Comparison of ENCODE assay signal across 28 cellular contexts in genomic region chr11:120305286-120305685, GRCh38. TPM values are rescaled to one million over a fixed set of nuclear protein-coding genes. Genes with fewer than 3 reads are reported as not detected.
A peak's percentile ranks its signal among the peaks of the same experiment; 100 is the strongest.
DNase-seq lines count a peak whose midpoint lies in the region; ATAC-seq, FAIRE-seq and TF ChIP-seq lines count a peak whose summit lies in the region.
"Had no signal": no experiment of that assay in that cellular context is flagged by ENCODE, and none has a peak within 500 bp of the region (broad histone marks: within the 10 kb centered on the region; RNA-seq: fewer than 3 reads in every experiment).

No MANE protein-coding gene starts in this region.

- no peak overlapping the region for H3K4me3 Mint-ChIP-seq in type B pancreatic cell
- H3K4me3 Mint-ChIP-seq: activated CD4-positive, alpha-beta T cell treated with anti-CD3 and anti-CD28 coated beads, Interleukin-2, amount 10 ng/mL, durations not matched to agents 7 days and 5 days; activated CD8-positive, alpha-beta memory T cell treated with anti-CD3 and anti-CD28 coated beads, Interleukin-2, amount 10 ng/mL, durations not matched to agents 7 days and 5 days; activated T-cell treated with anti-CD3 and anti-CD28 coated beads, Interleukin-2, amount 50 U/mL, for 72 hours; brain; memory B cell; stimulated activated memory B cell treated with anti-CD40 and anti-IgM and Interleukin-4, amounts not matched to agents 10 μg/mL and 1 μg/mL and 100 μg/mL, for 72 hours; T-helper 2 cell treated with Interferon-gamma antibody and Interleukin-4, amounts not matched to agents 5 μg/mL and 100 μg/mL, for 36 hours had no signal

- peak overlapping the region; percentile 77; the same call in 1 of the 2 replicates for H3K4ac ChIP-seq in IMR-90 (ENCODE audit: low read depth, low read length)

- peak; percentile 85 for FAIRE-seq in keratinocyte (lab: Jason Lieb, UNC)
- FAIRE-seq in pancreas (lab: Jason Lieb, UNC): no peak
- FAIRE-seq: D721Med, frontal cortex had no signal

- 0 out of 2 replicates have a peak overlapping the region, but pooled peaks have one; percentile 15 for H3K14ac ChIP-seq in IMR-90 (replicated peaks; ENCODE audit: low read depth, low read length)

- no peaks in the 10 kb centered on the region for H3K36me3 ChIP-seq in IMR-90 (ENCODE audit: control insufficient read depth, insufficient read depth, low read length)
- H3K36me3 ChIP-seq in breast epithelium: no peaks in the 10 kb centered on the region
- no peaks in the 10 kb centered on the region for H3K36me3 ChIP-seq in keratinocyte (ENCODE audit: control insufficient read depth in 2 of 2, extremely low read depth in 1 of 2, insufficient read depth in 2 of 2, low read length in 2 of 2)
- no peaks in the 10 kb centered on the region for H3K36me3 ChIP-seq in pancreas
- H3K36me3 ChIP-seq: sigmoid colon, uterus had no signal

- H3K18ac ChIP-seq in IMR-90 (ENCODE audit: low read depth, low read length): no peak overlapping the region

- H3K27me3 Mint-ChIP-seq in type B pancreatic cell: peaks cover 3% of the 10 kb centered on the region

- H4K91ac ChIP-seq in IMR-90 (ENCODE audit: insufficient read depth, low read depth, low read length): peak overlapping the region; percentile 10; the same call in 1 of the 2 replicates

- CTCF ChIA-PET in IMR-90 (lab: Yijun Ruan, JAX): no interaction called here

- TF ChIP-seq POLR2A in IMR-90 (IDR thresholded peaks at IDR 0.05; ENCODE audit: low read depth, low read length) (no peak), breast epithelium (IDR thresholded peaks at IDR 0.05) (no peak)

- BruUV-seq in IMR-90 (replicated peaks; lab: Mats Ljungman, UMichigan): no TSS peak

- peak overlapping the region; percentile 34 for H2AK9ac ChIP-seq in IMR-90 (replicated peaks; ENCODE audit: low read depth, low read length, poor library complexity)

- peaks cover 22% of the 10 kb centered on the region; the same call in 1 of the 2 replicates for H3K9me1 ChIP-seq in IMR-90 (ENCODE audit: insufficient read depth, low read length)
- H3K9me1 ChIP-seq in keratinocyte (ENCODE audit: control insufficient read depth, extremely low read depth, insufficient read depth, low read length): no peaks in the 10 kb centered on the region

- no peak overlapping the region for H3K9ac ChIP-seq in IMR-90 (ENCODE audit: low read depth, low read length)
- no peak overlapping the region for H3K9ac ChIP-seq in keratinocyte (ENCODE audit: control insufficient read depth, extremely low read depth, insufficient read depth, low read length)

- H2AFZ ChIP-seq in IMR-90 (replicated peaks; ENCODE audit: low read length, poor library complexity): peak overlapping the region; percentile 51
- H2AFZ ChIP-seq in keratinocyte (ENCODE audit: control insufficient read depth, low read length): peak overlapping the region; percentile 21

- H3K4me2 ChIP-seq in IMR-90 (ENCODE audit: low read depth, low read length): no peak overlapping the region
- peak overlapping the region; percentile 34 for H3K4me2 ChIP-seq in keratinocyte (ENCODE audit: control insufficient read depth, extremely low read depth, insufficient read depth, low read depth, low read length)

- peak overlapping the region; percentile 65 for H2AK5ac ChIP-seq in IMR-90 (ENCODE audit: low read depth, low read length)

- H4K20me1 ChIP-seq in IMR-90 (ENCODE audit: insufficient read depth, low read length): no peaks in the 10 kb centered on the region
- no peaks in the 10 kb centered on the region for H4K20me1 ChIP-seq in keratinocyte (ENCODE audit: control insufficient read depth, extremely low read depth, insufficient read depth, low read length)

- DNase-seq in IMR-90 (no peak), breast epithelium (ENCODE audit: low spot score in 2 of 2) (no peak), keratinocyte (ENCODE audit: low read depth, low spot score) (no peak), type B pancreatic cell (ENCODE audit: extremely low spot score, unreplicated experiment) (no peak), SKM-1 (lab: John Stamatoyannopoulos, UW; ENCODE audit: unreplicated experiment) (no peak), pancreas (no peak)
- DNase-seq in effector CD8-positive, alpha-beta T cell (lab: John Stamatoyannopoulos, UW): no peak
- DNase-seq: activated CD4-positive, alpha-beta T cell treated with anti-CD3 and anti-CD28 coated beads, Interleukin-2, amount 10 ng/mL, durations not matched to agents 7 days and 5 days; activated CD8-positive, alpha-beta memory T cell treated with anti-CD3 and anti-CD28 coated beads, Interleukin-2, amount 10 ng/mL, durations not matched to agents 7 days and 5 days; activated naive CD4-positive, alpha-beta T cell treated with Interleukin-2 at 50 U/mL for 16 hours; activated T-cell treated with anti-CD3 and anti-CD28 coated beads, Interleukin-2, amount 50 U/mL, for 72 hours; erythroblast; GOT3; left cardiac atrium; NCI-H1417 treated with DMSO at 0.1 percent for 48 hours; NCI-H774; Right ventricle myocardium superior; sigmoid colon; stimulated activated CD4-positive, alpha-beta T cell treated with anti-CD3 and anti-CD28 coated beads, Interleukin-4, amount 100 ng/mL, for 4 hours; uterus had no signal

- H3K27ac ChIP-seq in IMR-90 (ENCODE audit: insufficient read depth, low read length) (no peak overlapping the region), breast epithelium (peak overlapping the region; percentile 68 to 93), keratinocyte (ENCODE audit: control insufficient read depth, insufficient read depth, low read length) (peak overlapping the region; percentile 23), pancreas (peak overlapping the region in 2 of 4 donors; percentile 5 to 78)
- H3K27ac ChIP-seq: sigmoid colon, uterus had no signal

- POLR2A ChIA-PET in IMR-90 (lab: Charles Lee; ENCODE audit: unreplicated experiment): no interaction called here

- no peak overlapping the region for H2BK5ac ChIP-seq in IMR-90 (ENCODE audit: low read depth, low read length, poor library complexity, severe bottlenecking)

- H3K79me2 ChIP-seq in keratinocyte (ENCODE audit: control insufficient read depth, insufficient read depth, low read length): no peaks in the 10 kb centered on the region

- H3K4me3 ChIP-seq in IMR-90 (ENCODE audit: insufficient read depth, low read depth, low read length): no peak overlapping the region
- H3K4me3 ChIP-seq in breast epithelium: no peak overlapping the region
- no peak overlapping the region for H3K4me3 ChIP-seq in keratinocyte (ENCODE audit: control insufficient read depth in 2 of 3, extremely low read depth in 1 of 3, insufficient read depth in 2 of 3, low read depth in 1 of 3, low read length in 3 of 3)
- H3K4me3 ChIP-seq in pancreas: no peak overlapping the region
- H3K4me3 ChIP-seq: sigmoid colon, uterus had no signal

- H3K9me3 Mint-ChIP-seq in type B pancreatic cell: no peaks in the 10 kb centered on the region
- H3K9me3 Mint-ChIP-seq: activated CD4-positive, alpha-beta T cell treated with anti-CD3 and anti-CD28 coated beads, Interleukin-2, amount 10 ng/mL, durations not matched to agents 7 days and 5 days; activated T-cell treated with anti-CD3 and anti-CD28 coated beads, Interleukin-2, amount 50 U/mL, for 72 hours; CD14-positive monocyte; memory B cell; stimulated activated memory B cell treated with anti-CD40 and anti-IgM and Interleukin-4, amounts not matched to agents 10 μg/mL and 1 μg/mL and 100 μg/mL, for 72 hours; T-helper 2 cell treated with Interferon-gamma antibody and Interleukin-4, amounts not matched to agents 5 μg/mL and 100 μg/mL, for 36 hours had no signal

- H4K8ac ChIP-seq in IMR-90 (ENCODE audit: low read depth in 2 of 2, low read length in 2 of 2): peak overlapping the region in 1 of 2 experiments; percentile 60; a peak in 2 of 4 replicates

- peak overlapping the region; percentile 72 for H2BK120ac ChIP-seq in IMR-90 (ENCODE audit: low read depth, low read length)

- no peak for TF ChIP-seq RAD21 in IMR-90 (IDR thresholded peaks at IDR 0.05; ENCODE audit: low read length)

- in situ Hi-C loops in IMR-90 (cut with MboI; ENCODE audit: low sequenced_read_pairs): loop anchor here (25.0 kb wide), 1 partner anchor 382 kb away; no protein-coding TSS in a partner anchor

- H3K79me1 ChIP-seq in IMR-90 (ENCODE audit: low read depth in 1 of 2, low read length in 2 of 2): no peaks in the 10 kb centered on the region

- no peak overlapping the region for H4K5ac ChIP-seq in IMR-90 (ENCODE audit: low read depth, low read length)

- intact Hi-C loops in IMR-90 (cut with micrococcal nuclease) (no loop called here), breast epithelium (cut with DNase I; ENCODE audit: low total_unique reads) (no loop called here), pancreas (cut with DNase I) (no loop called here)

- peak overlapping the region; percentile 14; the same call in 1 of the 3 replicates for H2BK15ac ChIP-seq in IMR-90 (ENCODE audit: low read depth, low read length)

- H3K4me1 Mint-ChIP-seq in type B pancreatic cell (ENCODE audit: unreplicated experiment): peaks cover 12% of the 10 kb centered on the region
- H3K4me1 Mint-ChIP-seq: activated CD4-positive, alpha-beta T cell treated with anti-CD3 and anti-CD28 coated beads, Interleukin-2, amount 10 ng/mL, durations not matched to agents 7 days and 5 days; brain; memory B cell; stimulated activated memory B cell treated with anti-CD40 and anti-IgM and Interleukin-4, amounts not matched to agents 10 μg/mL and 1 μg/mL and 100 μg/mL, for 72 hours had no signal

- H3K9me3 ChIP-seq in IMR-90 (ENCODE audit: control insufficient read depth, insufficient read depth, low read length) (no peaks in the 10 kb centered on the region), breast epithelium (no peaks in the 10 kb centered on the region), keratinocyte (ENCODE audit: control insufficient read depth, low read depth, low read length) (no peaks in the 10 kb centered on the region), pancreas (no peaks in the 10 kb centered on the region)
- H3K9me3 ChIP-seq: sigmoid colon, uterus had no signal

- TF ChIP-seq CTCF in IMR-90 (conservative IDR thresholded peaks at IDR 0.05; ENCODE audit: low read depth, low read length) (no peak), breast epithelium (IDR thresholded peaks at IDR 0.05) (no peak), keratinocyte (optimal IDR thresholded peaks at IDR 0.05 in 1 of 3, IDR thresholded peaks at IDR 0.05 in 1 of 3, conservative IDR thresholded peaks at IDR 0.05 in 1 of 3; ENCODE audit: extremely low read depth in 1 of 3, insufficient read depth in 2 of 3, low read length in 3 of 3) (no peak), type B pancreatic cell (conservative IDR thresholded peaks at IDR 0.05) (no peak), pancreas (IDR thresholded peaks at IDR 0.05) (no peak)

- no peak overlapping the region; the same call in 1 of the 2 replicates for H3K23ac ChIP-seq in IMR-90 (ENCODE audit: low read depth, low read length)

- dilution Hi-C loops in IMR-90 (cut with HindIII; ENCODE audit: low sequenced_read_pairs, unreplicated experiment) (no loop called here), keratinocyte (cut with MboI; ENCODE audit: extremely low pct_ligation_motif_present, low sequenced_read_pairs) (no loop called here)

- no peak overlapping the region; the same call in 1 of the 2 replicates for H3K56ac ChIP-seq in IMR-90 (ENCODE audit: extremely low read depth, insufficient read depth, low read length)

- peaks cover 6% of the 10 kb centered on the region; the same call in 1 of the 2 replicates for H3K4me1 ChIP-seq in IMR-90 (ENCODE audit: control insufficient read depth, insufficient read depth, low read length)
- H3K4me1 ChIP-seq in breast epithelium: peaks cover 0 to 17% of the 10 kb centered on the region in 2 donors
- peaks cover 43% of the 10 kb centered on the region for H3K4me1 ChIP-seq in keratinocyte (ENCODE audit: control insufficient read depth, extremely low read depth, insufficient read depth, low read length)
- H3K4me1 ChIP-seq in pancreas: peaks cover 0 to 5% (median 0%) of the 10 kb centered on the region in 3 donors
- H3K4me1 ChIP-seq: sigmoid colon, uterus had no signal

- peak overlapping the region; percentile 62; the same call in 1 of the 2 replicates for H2BK20ac ChIP-seq in IMR-90 (ENCODE audit: low read depth, low read length)

- peaks cover 8% of the 10 kb centered on the region for H3K27me3 ChIP-seq in IMR-90 (ENCODE audit: control insufficient read depth, insufficient read depth, low read length)
- H3K27me3 ChIP-seq in breast epithelium: no peaks in the 10 kb centered on the region
- H3K27me3 ChIP-seq in keratinocyte (ENCODE audit: control insufficient read depth, extremely low read depth, insufficient read depth, low read length): no peaks in the 10 kb centered on the region
- H3K27me3 ChIP-seq in pancreas: no peaks in the 10 kb centered on the region
- H3K27me3 ChIP-seq: sigmoid colon, uterus had no signal

- peak overlapping the region; percentile 96 for H3K27ac Mint-ChIP-seq in type B pancreatic cell
- H3K27ac Mint-ChIP-seq: activated CD4-positive, alpha-beta T cell treated with anti-CD3 and anti-CD28 coated beads, Interleukin-2, amount 10 ng/mL, durations not matched to agents 7 days and 5 days; activated CD8-positive, alpha-beta memory T cell treated with anti-CD3 and anti-CD28 coated beads, Interleukin-2, amount 10 ng/mL, durations not matched to agents 7 days and 5 days; activated T-cell treated with anti-CD3 and anti-CD28 coated beads, Interleukin-2, amount 50 U/mL, for 72 hours; brain; CD14-positive monocyte; memory B cell; stimulated activated memory B cell treated with anti-CD40 and anti-IgM and Interleukin-4, amounts not matched to agents 10 μg/mL and 1 μg/mL and 100 μg/mL, for 72 hours; T-helper 2 cell treated with Interferon-gamma antibody and Interleukin-4, amounts not matched to agents 5 μg/mL and 100 μg/mL, for 36 hours had no signal

- WGBS in IMR-90 (ENCODE audit: extremely low coverage in 2 of 2, insufficient read length in 1 of 2), 2 experiments: 87% methylated on average over 4 of the region's 12 CpGs; no CpG with 5 or more reads in 1 of the 2 experiments
- 66 to 70% methylated on average over 12 of the region's 12 CpGs for WGBS in pancreas, 2 donors

- no peak for ATAC-seq in IMR-90 (ENCODE audit: low read depth)
- ATAC-seq in GM21529 (IDR thresholded peaks at IDR 0.05; ENCODE audit: unreplicated experiment): no peak
- ATAC-seq in pancreas: no peak
- ATAC-seq: activated CD8-positive, alpha-beta memory T cell treated with anti-CD3 and anti-CD28 coated beads, Interleukin-2, amount 10 ng/mL, durations not matched to agents 7 days and 5 days; activated T-cell treated with anti-CD3 and anti-CD28 coated beads, Interleukin-2, amount 50 U/mL, for 72 hours; left cardiac atrium; stimulated activated memory B cell treated with anti-CD40 and anti-IgM and Interleukin-4, amounts not matched to agents 10 μg/mL and 1 μg/mL and 100 μg/mL, for 72 hours had no signal

- no peaks in the 10 kb centered on the region for H3K36me3 Mint-ChIP-seq in type B pancreatic cell
- H3K36me3 Mint-ChIP-seq: activated CD8-positive, alpha-beta memory T cell treated with anti-CD3 and anti-CD28 coated beads, Interleukin-2, amount 10 ng/mL, durations not matched to agents 7 days and 5 days; brain; CD14-positive monocyte; memory B cell; stimulated activated memory B cell treated with anti-CD40 and anti-IgM and Interleukin-4, amounts not matched to agents 10 μg/mL and 1 μg/mL and 100 μg/mL, for 72 hours had no signal

RNA-seq across cellular contexts. Expression of gene TLCD5, which starts 19.8 kb away (rescaled TPM):
- 11.5 and 11.7 TPM in 2 replicates for total RNA-seq in IMR-90 (2012; rRNA removed)
- polyA plus RNA-seq in IMR-90 (2012; rRNA removed): 6.8 and 9.5 TPM in 2 replicates
- polyA plus RNA-seq in IMR-90 (2012; cell fraction: cytosol; rRNA removed): 3.3 and 6.1 TPM in 2 replicates
- 7.4 and 38.8 TPM in 2 replicates for polyA plus RNA-seq in IMR-90 (2012; cell fraction: nucleus; rRNA removed; ENCODE audit: low replicate concordance)
- total RNA-seq in breast epithelium: 1 to 10 TPM; 2.9 to 8.2 (median 6.9) TPM
- polyA plus RNA-seq in keratinocyte: 2.7 to 4.0 TPM (median 3.7 TPM) in 3 replicates
- polyA plus RNA-seq in keratinocyte (2011; ENCODE audit: low read depth): 0.50 TPM
- polyA plus RNA-seq in keratinocyte (2011; cell fraction: cytosol; rRNA removed): 2.5 and 2.7 TPM in 2 replicates
- polyA plus RNA-seq in keratinocyte (2011; cell fraction: nucleus; rRNA removed): 5.7 and 6.9 TPM in 2 replicates
- polyA plus RNA-seq in keratinocyte (2012; ENCODE audit: low replicate concordance): 1.7 and 2.0 TPM in 2 replicates
- 0.49 to 2.4 TPM (median 2.4 TPM) in 3 replicates for polyA minus RNA-seq in keratinocyte
- polyA minus RNA-seq in keratinocyte (2011; cell fraction: cytosol; rRNA and poly(A)+ RNA removed): 0.96 TPM
- 1.2 and 2.6 TPM in 2 replicates for polyA minus RNA-seq in keratinocyte (2011; cell fraction: nucleus; rRNA and poly(A)+ RNA removed)
- total RNA-seq in type B pancreatic cell (ENCODE audit: low replicate concordance): 3.3 and 11.6 TPM in 2 replicates
- 1 to 10 TPM; 1.7 to 5.7 (median 2.6) TPM for total RNA-seq in pancreas
- 1 to 10 TPM; 1.5 to 3.4 TPM for polyA plus RNA-seq in pancreas
- polyA plus RNA-seq: CD14-positive monocyte had no signal

RNA-seq across cellular contexts. Expression of gene ARHGEF12, which starts 30.9 kb away (rescaled TPM):
- total RNA-seq in IMR-90 (2012; rRNA removed) (115 and 131 TPM in 2 replicates), breast epithelium (100 to 1,000 TPM in 2 of 3 donors, 10 to 100 TPM in 1; 83.4 to 192 (median 145) TPM), type B pancreatic cell (ENCODE audit: low replicate concordance) (73.8 and 85.7 TPM in 2 replicates), pancreas (10 to 100 TPM; 36.7 to 74.7 (median 41.7) TPM)
- polyA plus RNA-seq in IMR-90 (2012; rRNA removed) (20.0 and 25.5 TPM in 2 replicates), keratinocyte (22.1 to 28.8 TPM (median 25.3 TPM) in 3 replicates), pancreas (10 to 100 TPM; 13.8 to 18.6 TPM)
- 4.8 and 7.0 TPM in 2 replicates for polyA plus RNA-seq in IMR-90 (2012; cell fraction: cytosol; rRNA removed)
- polyA plus RNA-seq in IMR-90 (2012; cell fraction: nucleus; rRNA removed; ENCODE audit: low replicate concordance): 4.6 and 29.2 TPM in 2 replicates
- 60.7 TPM for polyA plus RNA-seq in keratinocyte (2011; ENCODE audit: low read depth)
- polyA plus RNA-seq in keratinocyte (2011; cell fraction: cytosol; rRNA removed): 19.6 and 29.9 TPM in 2 replicates
- 32.0 and 36.7 TPM in 2 replicates for polyA plus RNA-seq in keratinocyte (2011; cell fraction: nucleus; rRNA removed)
- polyA plus RNA-seq in keratinocyte (2012; ENCODE audit: low replicate concordance): 23.3 and 31.8 TPM in 2 replicates
- 31.0 to 127 TPM (median 68.3 TPM) in 3 replicates for polyA minus RNA-seq in keratinocyte
- polyA minus RNA-seq in keratinocyte (2011; cell fraction: cytosol; rRNA and poly(A)+ RNA removed): 47.2 TPM
- 61.3 and 130 TPM in 2 replicates for polyA minus RNA-seq in keratinocyte (2011; cell fraction: nucleus; rRNA and poly(A)+ RNA removed)
